19 cellular contexts compared by ENCODE assay signal in genomic region chr20:44703183-44703925, GRCh38. TPM values are rescaled to one million over a fixed set of nuclear protein-coding genes. Genes with fewer than 3 reads are reported as not detected.
DNase-seq lines count a peak whose midpoint lies in the region; ATAC-seq and TF ChIP-seq lines count a peak whose summit lies in the region.
"Had no signal": no experiment of that assay in that cellular context is flagged by ENCODE, and none has a peak within 500 bp of the region (broad histone marks: within the 10 kb centered on the region; RNA-seq: fewer than 3 reads in every experiment).

No MANE protein-coding gene starts in this region.

- no peaks in the 10 kb centered on the region for H3K27me3 ChIP-seq in left lung
- no peaks in the 10 kb centered on the region for H3K27me3 ChIP-seq in testis
- no peaks in the 10 kb centered on the region for H3K27me3 ChIP-seq in body of pancreas

- TF ChIP-seq CTCF in HFFc6 (IDR thresholded peaks at IDR 0.05): no peak
- TF ChIP-seq CTCF in left lung (IDR thresholded peaks at IDR 0.05): no peak
- TF ChIP-seq CTCF in testis (IDR thresholded peaks at IDR 0.05): no peak
- no peak for TF ChIP-seq CTCF in GM13976 (IDR thresholded peaks at IDR 0.05; ENCODE audit: borderline replicate concordance, control extremely low read depth, extremely low read depth, insufficient read depth, missing control alignments)
- no peak for TF ChIP-seq CTCF in body of pancreas (IDR thresholded peaks at IDR 0.05)

- intact Hi-C loops in left lung (cut with DNase I) (no loop called here), testis (cut with DNase I; ENCODE audit: low total_unique reads) (no loop called here), body of pancreas (cut with DNase I) (no loop called here)

- H3K36me3 ChIP-seq in left lung: no peaks in the 10 kb centered on the region
- no peaks in the 10 kb centered on the region for H3K36me3 ChIP-seq in testis (ENCODE audit: low read depth, missing control alignments)
- H3K36me3 ChIP-seq in body of pancreas (replicated peaks in 1 of 2; ENCODE audit: insufficient read depth in 1 of 2, low read depth in 2 of 2): no peaks in the 10 kb centered on the region

- H3K4me1 ChIP-seq in left lung (peaks cover 13% of the 10 kb centered on the region in 2 donors), testis (peaks cover 24% of the 10 kb centered on the region), body of pancreas (no peaks in the 10 kb centered on the region)

- ATAC-seq in left lung (peak; percentile 34), body of pancreas (no peak)
- ATAC-seq: HCT116, PC-3 had no signal

- no peak overlapping the region; the same call in 1 of the 2 replicates for H3K4me3 Mint-ChIP-seq in HFFc6
- H3K4me3 Mint-ChIP-seq: CD4-positive, alpha-beta T cell; natural killer cell treated with Interleukin-12 subunit alpha and Interleukin-12 subunit beta and Interleukin-15 and Interleukin-18, amount 100 ng/mL, for 72 hours had no signal

- WGBS in testis, 2 donors: 64 to 76% methylated on average over 5 to 12 of the region's 12 CpGs
- WGBS in body of pancreas, 2 donors: 60 to 72% methylated on average over 7 to 10 of the region's 12 CpGs

- H3K27ac ChIP-seq in cingulate gyrus (ENCODE audit: low read depth, low read length) (peak overlapping the region; percentile 89), left lung (no peak overlapping the region), testis (peak overlapping the region; percentile 47 to 78), body of pancreas (no peak overlapping the region)

- no peaks in the 10 kb centered on the region for H3K36me3 Mint-ChIP-seq in HFFc6 (ENCODE audit: low read depth)
- H3K36me3 Mint-ChIP-seq: natural killer cell treated with Interleukin-12 subunit alpha and Interleukin-12 subunit beta and Interleukin-15 and Interleukin-18, amount 100 ng/mL, for 72 hours had no signal

- TF ChIP-seq POLR2A in testis (IDR thresholded peaks at IDR 0.05) (no peak), body of pancreas (IDR thresholded peaks at IDR 0.05) (no peak)

- peaks cover 63% of the 10 kb centered on the region for H3K4me1 Mint-ChIP-seq in HFFc6 (ENCODE audit: low read depth)

- H3K9me3 ChIP-seq in left lung (no peaks in the 10 kb centered on the region), testis (no peaks in the 10 kb centered on the region), body of pancreas (no peaks in the 10 kb centered on the region)

- DNase-seq in HFFc6: no peak
- no peak for DNase-seq in left lung
- DNase-seq in testis: no peak
- no peak for DNase-seq in GM13976 (ENCODE audit: low spot score)
- DNase-seq in CD1c-positive myeloid dendritic cell (ENCODE audit: extremely low spot score): no peak
- no peak for DNase-seq in NCI-H748 treated with DMSO at 0.1 percent for 48 hours (lab: John Stamatoyannopoulos, UW)
- no peak for DNase-seq in body of pancreas
- DNase-seq: activated CD4-positive, alpha-beta T cell treated with anti-CD3 and anti-CD28 coated beads for 4 hours; activated T-cell treated with anti-CD3 and anti-CD28 coated beads, Interleukin-2, amount 50 U/mL, for 48 hours; CD4-positive, alpha-beta T cell; effector CD4-positive, alpha-beta T cell; GDM1; NCI-H345; PC-3 had no signal

- H3K9me3 Mint-ChIP-seq in HFFc6: no peaks in the 10 kb centered on the region
- H3K9me3 Mint-ChIP-seq: CD4-positive, alpha-beta T cell; natural killer cell treated with Interleukin-12 subunit alpha and Interleukin-12 subunit beta and Interleukin-15 and Interleukin-18, amount 100 ng/mL, for 72 hours had no signal

- H3K4me3 ChIP-seq in left lung: no peak overlapping the region
- no peak overlapping the region for H3K4me3 ChIP-seq in testis
- H3K4me3 ChIP-seq in body of pancreas: no peak overlapping the region

- H3K27ac Mint-ChIP-seq in HFFc6: peak overlapping the region; percentile 7; the same call in 1 of the 2 replicates
- H3K27ac Mint-ChIP-seq: CD4-positive, alpha-beta T cell; natural killer cell treated with Interleukin-12 subunit alpha and Interleukin-12 subunit beta and Interleukin-15 and Interleukin-18, amount 100 ng/mL, for 72 hours had no signal

- in situ Hi-C loops in GM13976 (cut with MboI; ENCODE audit: low sequenced_read_pairs, unreplicated experiment): no loop called here

- peaks cover 3% of the 10 kb centered on the region for H3K27me3 Mint-ChIP-seq in HFFc6 (ENCODE audit: insufficient read depth)
- H3K27me3 Mint-ChIP-seq: CD4-positive, alpha-beta T cell had no signal

RNA-seq across cellular contexts. Expression of gene CCN5, which starts 11.8 kb away (rescaled TPM):
- total RNA-seq in HFFc6 (2021; fragmentation: NEBNext Ultra II Directional; extraction: Animal tissue kit (Norgen Biotek cat#: 25700)): under 1 TPM in 1 of 6 experiments, not detected in 5; 0.14 TPM
- 10 to 100 TPM; 14.3 to 20.8 TPM for total RNA-seq in left lung
- 100 to 1,000 TPM in 1 of 2 donors, 10 to 100 TPM in 1; 37.0 to 152 TPM for total RNA-seq in testis
- 52.0 TPM for polyA plus RNA-seq in testis (ENCODE audit: insufficient read depth, low read depth, low replicate concordance)
- 10 to 100 TPM in 1 of 2 donors, 1 to 10 TPM in 1; 7.9 to 18.2 TPM for total RNA-seq in body of pancreas
- total RNA-seq: CD4-positive, alpha-beta T cell; HT-29; natural killer cell treated with Interleukin-12 subunit alpha and Interleukin-12 subunit beta and Interleukin-15 and Interleukin-18, amount 100 ng/mL, for 72 hours; T-helper 1 cell treated with Interleukin-12 subunit alpha and Interleukin-12 subunit beta and Interleukin-4 antibody, amounts not matched to agents 30 ng/mL and 1 ng/mL, for 36 hours had no signal

RNA-seq across cellular contexts. Expression of gene KCNK15, which starts 42.3 kb away (rescaled TPM):
- total RNA-seq in HFFc6 (2021; fragmentation: NEBNext Ultra II Directional; extraction: Animal tissue kit (Norgen Biotek cat#: 25700)): under 1 TPM in 5 of 6 experiments, not detected in 1; 0.07 to 0.28 (median 0.21) TPM
- total RNA-seq in left lung (1 to 10 TPM; 1.8 to 3.1 TPM), testis (10 to 100 TPM; 16.9 to 23.4 TPM), body of pancreas (1 to 10 TPM; 1.8 to 3.3 TPM)
- polyA plus RNA-seq in testis (ENCODE audit: insufficient read depth, low read depth, low replicate concordance): 4.4 TPM
- total RNA-seq: CD4-positive, alpha-beta T cell; HT-29 had no signal

RNA-seq across cellular contexts. Expression of gene ADA, which starts 51.9 kb away (rescaled TPM):
- total RNA-seq in HFFc6 (2021; fragmentation: NEBNext Ultra II Directional; extraction: Animal tissue kit (Norgen Biotek cat#: 25700)): 10 to 100 TPM; 11.0 to 15.9 (median 12.7) TPM
- total RNA-seq in left lung (10 to 100 TPM in 1 of 2 donors, 1 to 10 TPM in 1; 7.6 to 15.5 TPM), testis (10 to 100 TPM; 10.0 to 11.2 TPM), body of pancreas (1 to 10 TPM; 3.3 to 7.8 TPM)
- polyA plus RNA-seq in testis (ENCODE audit: insufficient read depth, low read depth, low replicate concordance): 8.2 TPM
- total RNA-seq: HT-29 had no signal

Comparison
In these comparisons a context has a peak if more than half of its experiments do, and no peak if none do; other contexts are left out.
1. H3K27ac ChIP-seq: peak in cingulate gyrus (single experiment) and testis (2 of 2); none in left lung (0 of 2) and body of pancreas (0 of 4).
2. RNA of gene CCN5, which starts 11.8 kb away (total RNA-seq): 37.0 to 152 TPM in testis, 14.3 to 20.8 TPM in left lung and 7.9 to 18.2 TPM in body of pancreas; 0.14 TPM in HFFc6; every median in the first group is over 4 times any median in the second.
3. RNA of gene KCNK15, which starts 42.3 kb away (total RNA-seq): 16.9 to 23.4 TPM in testis; 1.8 to 3.3 TPM in body of pancreas, 1.8 to 3.1 TPM in left lung and 0.07 to 0.28 TPM in HFFc6; every median in the first group is over 4 times any median in the second.